Comparison of ENCODE assay signal across 17 cellular contexts in the genomic region with DNA sequence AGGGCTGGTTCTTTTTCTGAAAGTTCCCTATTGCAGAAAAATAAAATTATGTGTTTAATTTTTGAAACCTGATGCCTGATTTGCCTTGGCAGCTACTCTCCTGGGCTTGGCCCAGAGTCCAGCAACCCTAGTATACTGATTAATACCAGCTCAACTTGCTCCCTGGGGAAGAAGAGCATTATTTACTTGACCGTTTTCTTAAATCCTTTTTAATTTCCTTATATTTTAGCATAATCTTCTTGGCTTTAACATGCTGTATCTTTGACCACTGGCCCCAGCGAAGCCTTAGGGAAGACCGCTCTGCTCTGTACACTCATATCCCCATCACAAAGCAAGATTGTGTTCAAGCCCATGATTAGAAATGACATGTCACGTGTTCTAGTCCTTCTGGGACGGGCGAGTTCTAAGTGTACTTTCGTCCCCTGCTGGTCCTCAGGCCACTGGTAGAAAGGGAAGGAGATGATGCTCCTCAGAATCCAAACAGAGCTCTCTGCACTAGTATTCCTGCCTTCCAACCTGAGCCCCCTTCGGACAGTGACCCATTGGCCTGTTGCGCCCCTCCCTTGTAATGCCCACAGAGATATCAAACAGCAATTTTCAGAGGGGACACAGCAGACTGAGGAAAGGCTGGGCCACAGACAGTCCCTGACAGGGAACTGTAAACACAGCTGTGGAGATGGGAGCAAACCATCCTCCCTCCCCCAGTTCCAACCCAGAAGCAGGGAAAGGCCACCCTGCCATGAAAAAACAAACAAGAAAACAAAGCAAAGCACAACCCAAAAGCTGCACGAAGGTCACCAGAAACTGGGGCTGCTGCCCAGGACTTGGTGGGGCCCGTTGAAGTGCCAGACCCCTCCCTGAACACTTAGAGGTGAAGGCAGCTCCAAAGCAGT. TPM values are rescaled to one million over a fixed set of nuclear protein-coding genes. Genes with fewer than 3 reads are reported as not detected.
DNase-seq lines count a peak whose midpoint lies in the region; ATAC-seq, FAIRE-seq and TF ChIP-seq lines count a peak whose summit lies in the region.
"Had no signal": no experiment of that assay in that cellular context is flagged by ENCODE, and none has a peak within 500 bp of the region (broad histone marks: within the 10 kb centered on the region; RNA-seq: fewer than 3 reads in every experiment).

No MANE protein-coding gene starts in this region.

- no peak overlapping the region for H4K5ac ChIP-seq in H1 (ENCODE audit: insufficient read length, low read depth, low read length)

- no peak for TF ChIP-seq RAD21 in H1 (IDR thresholded peaks at IDR 0.05 in 1 of 2, conservative IDR thresholded peaks at IDR 0.05 in 1 of 2; ENCODE audit: low read depth in 2 of 2, low read length in 2 of 2)

- H3K27ac ChIP-seq in H1 (ENCODE audit: low read depth, low read length) (no peak overlapping the region), right lobe of liver (peak overlapping the region in 2 of 3 donors; percentile 4 to 5), substantia nigra (ENCODE audit: low read depth, low read length, poor library complexity, severe bottlenecking) (peak overlapping the region; percentile 2)
- H3K27ac ChIP-seq: PC-9 had no signal

- H2BK5ac ChIP-seq in H1 (ENCODE audit: low read depth, low read length), result no peak overlapping the region

- H3K79me1 ChIP-seq in H1 (ENCODE audit: low read depth, low read length), result no peaks in the 10 kb centered on the region

- peaks cover 9 to 14% (median 13%) of the 10 kb centered on the region in 4 experiments for H3K27me3 ChIP-seq in H1 (replicated peaks in 1 of 4; ENCODE audit: control insufficient read depth in 3 of 4, extremely low read depth in 1 of 4, insufficient read depth in 3 of 4, low read length in 3 of 4)
- no peaks in the 10 kb centered on the region for H3K27me3 ChIP-seq in right lobe of liver
- H3K27me3 ChIP-seq: ascending aorta had no signal

- no peak overlapping the region; a peak in 1 of 4 replicates for H3K4me2 ChIP-seq in H1 (ENCODE audit: insufficient read depth in 1 of 2, low read depth in 2 of 2, low read length in 2 of 2)
- H3K4me2 ChIP-seq: PC-9 had no signal

- WGBS in H1 (ENCODE audit: extremely low coverage in 1 of 2, insufficient coverage in 1 of 2, insufficient read length in 1 of 2, insufficient replicate concordance in 2 of 2, low coverage in 1 of 2, low lambda C conversion rate in 2 of 2, missing lambda C conversion rate in 1 of 2), 2 experiments, result 92% methylated on average over 11 of the region's 11 CpGs; no CpG with 5 or more reads in 1 of the 2 experiments
- 60% methylated on average over 11 of the region's 11 CpGs for WGBS in right lobe of liver (ENCODE audit: insufficient coverage, low coverage, low lambda C conversion rate, missing lambda C conversion rate)

- TF ChIP-seq POLR2A in H1 (IDR thresholded peaks at IDR 0.05; ENCODE audit: control extremely low read depth in 1 of 2, low read depth in 2 of 2, low read length in 2 of 2) (no peak), right lobe of liver (IDR thresholded peaks at IDR 0.05) (no peak)

- 0 out of 2 replicates have a peak overlapping the region, but pooled peaks have one; percentile 21 for H2BK20ac ChIP-seq in H1 (ENCODE audit: low read length)

- no peak overlapping the region for H2AK5ac ChIP-seq in H1 (ENCODE audit: low read depth, low read length)

- H2BK15ac ChIP-seq in H1 (ENCODE audit: low read length), result no peak overlapping the region

- no peak overlapping the region; the same call in 1 of the 2 replicates for H4K8ac ChIP-seq in H1 (ENCODE audit: extremely low read depth, insufficient read depth, low read length)

- no peak overlapping the region for H2BK120ac ChIP-seq in H1 (replicated peaks; ENCODE audit: low read depth, low read length)

- no peak overlapping the region for H3K9ac ChIP-seq in H1 (replicated peaks in 1 of 4; ENCODE audit: extremely low read depth in 1 of 4, low read depth in 3 of 4, low read length in 3 of 4)

- H4K91ac ChIP-seq in H1 (replicated peaks; ENCODE audit: insufficient read length, low read length), result no peak overlapping the region

- H2BK12ac ChIP-seq in H1 (ENCODE audit: low read depth, low read length), result 0 out of 2 replicates have a peak overlapping the region, but pooled peaks have one; percentile 52

- peaks cover 1% of the 10 kb centered on the region; the same call in 1 of the 2 replicates for H3K23me2 ChIP-seq in H1 (ENCODE audit: low read depth, low read length)

- no peak overlapping the region for H3K23ac ChIP-seq in H1 (ENCODE audit: insufficient read length)

- ATAC-seq in right lobe of liver (no peak), HG02884 (IDR thresholded peaks at IDR 0.05; ENCODE audit: unreplicated experiment) (no peak), HG03039 (IDR thresholded peaks at IDR 0.05; ENCODE audit: unreplicated experiment) (no peak)
- ATAC-seq: natural killer cell treated with Interleukin-12 subunit alpha and Interleukin-12 subunit beta and Interleukin-15 and Interleukin-18, amount 100 ng/mL, for 72 hours had no signal

- no peak for TF ChIP-seq EP300 in H1 (IDR thresholded peaks at IDR 0.05; ENCODE audit: borderline replicate concordance in 1 of 2, low read depth in 2 of 2, low read length in 2 of 2)

- H3K9me3 ChIP-seq in H1 (ENCODE audit: insufficient read depth in 2 of 2, low read depth in 1 of 2, low read length in 1 of 2), result peaks cover 0 to 3% of the 10 kb centered on the region in 2 experiments; a peak in 1 of 4 replicates
- H3K9me3 ChIP-seq in right lobe of liver, result no peaks in the 10 kb centered on the region
- H3K9me3 ChIP-seq: ascending aorta had no signal

- H2AFZ ChIP-seq in H1 (ENCODE audit: low read length), result no peak overlapping the region
- H2AFZ ChIP-seq: PC-9 had no signal

- TF ChIP-seq CTCF in H1 (IDR thresholded peaks at IDR 0.05; ENCODE audit: control extremely low read depth in 1 of 3, insufficient read depth in 1 of 3, low read depth in 1 of 3, low read length in 3 of 3) (no peak), right lobe of liver (IDR thresholded peaks at IDR 0.05) (no peak)

- POLR2A ChIA-PET in H1 (lab: Charles Lee; ENCODE audit: partially characterized antibody), result interaction anchor here (0.7 to 6.6 kb wide), 4 partner anchors 13 to 1060 kb away, joined by 3 to 46 read pairs (median 6); partner anchors contain the start of genes RAMP2 and VPS25

- H3K4me1 ChIP-seq in H1 (replicated peaks in 1 of 4; ENCODE audit: control insufficient read depth in 3 of 4, insufficient read depth in 4 of 4, low read length in 3 of 4) (peaks cover 0 to 3% (median 1%) of the 10 kb centered on the region in 4 experiments; a peak in 2 of 7 replicates), right lobe of liver (peaks cover 0 to 27% (median 4%) of the 10 kb centered on the region in 4 donors)

- no peaks in the 10 kb centered on the region for H4K20me1 ChIP-seq in H1 (replicated peaks in 1 of 2; ENCODE audit: control insufficient read depth in 1 of 2, insufficient read depth in 2 of 2, low read length in 2 of 2)

- no peak for FAIRE-seq in H1 (lab: Jason Lieb, UNC)

- H3K36me3 ChIP-seq in H1 (ENCODE audit: control insufficient read depth in 2 of 4, insufficient read depth in 4 of 4, low read length in 3 of 4), result no peaks in the 10 kb centered on the region
- H3K36me3 ChIP-seq in right lobe of liver, result no peaks in the 10 kb centered on the region
- H3K36me3 ChIP-seq: ascending aorta had no signal

- DNase-seq in NCI-H146 (lab: John Stamatoyannopoulos, UW) (peak; percentile 29), H1 (ENCODE audit: low read depth in 1 of 2, low spot score in 2 of 2) (no peak), right lobe of liver (no peak), substantia nigra (lab: John Stamatoyannopoulos, UW) (peak in 6 of 49 donors; percentile 7 to 30 (median 16)), A172 (ENCODE audit: low spot score) (no peak), NCI-H187 (lab: John Stamatoyannopoulos, UW) (no peak)
- DNase-seq: DMS79 treated with DMSO at 0.1 percent for 48 hours, kidney glomerular epithelial cell, NCI-H1105, NCI-H510A, PC-9 had no signal

- intact Hi-C loops in right lobe of liver (cut with DNase I), result no loop called here

- no peak overlapping the region for H3K18ac ChIP-seq in H1 (ENCODE audit: extremely low read depth, low read length)

- H3K4me3 ChIP-seq in H1 (ENCODE audit: extremely low read depth in 1 of 4, insufficient read depth in 2 of 4, low read depth in 3 of 4, low read length in 4 of 4) (no peak overlapping the region), right lobe of liver (no peak overlapping the region)
- H3K4me3 ChIP-seq: ascending aorta, PC-9, skin epidermis had no signal

- no peak overlapping the region for H3K4ac ChIP-seq in H1 (replicated peaks; ENCODE audit: insufficient read length, low read depth, low read length)

- CTCF ChIA-PET in H1 (lab: Charles Lee; ENCODE audit: partially characterized antibody), result interaction anchor here (0.9 to 10.0 kb wide), 8 partner anchors 13 to 171 kb away, joined by 3 to 81 read pairs (median 4); partner anchors contain the start of genes PSMC3IP, RAMP2 and VPS25

- H3K56ac ChIP-seq in H1 (replicated peaks; ENCODE audit: insufficient read length, low read depth, low read length), result no peak overlapping the region

- H3K14ac ChIP-seq in H1 (ENCODE audit: insufficient read length), result no peak overlapping the region

- H3K79me2 ChIP-seq in H1 (ENCODE audit: control insufficient read depth in 1 of 2, insufficient read depth in 2 of 2, low read length in 2 of 2), result no peaks in the 10 kb centered on the region

RNA-seq across cellular contexts. Expression of gene EZH1, which starts 4.3 kb away (rescaled TPM):
- total RNA-seq in H1 (2021; fragmentation: NEBNext Ultra II Directional; extraction: Animal tissue kit (Norgen Biotek cat#: 25700)), result 18.5 and 20.8 TPM in 2 replicates
- 17.4 and 22.9 TPM in 2 replicates for polyA plus RNA-seq in H1 (2011; rRNA removed)
- 28.3 TPM for polyA plus RNA-seq in H1 (2011; cell fraction: cytosol; rRNA removed)
- 64.4 TPM for polyA plus RNA-seq in H1 (2011; cell fraction: nucleus; rRNA removed)
- polyA plus RNA-seq in H1 (2012, experiment 1 of 2), result 16.2 to 21.8 TPM (median 17.8 TPM) in 4 replicates
- 3.2 TPM for polyA plus RNA-seq in H1 (2012, experiment 2 of 2)
- polyA plus RNA-seq in H1 (2013, experiment 1 of 2), result 9.3 TPM
- 7.9 TPM for polyA plus RNA-seq in H1 (2013, experiment 2 of 2)
- 32.7 and 33.7 TPM in 2 replicates for polyA minus RNA-seq in H1 (2011; rRNA and poly(A)+ RNA removed)
- polyA minus RNA-seq in H1 (2011; cell fraction: cytosol; rRNA and poly(A)+ RNA removed), result 11.9 TPM
- 51.8 TPM for polyA minus RNA-seq in H1 (2011; cell fraction: nucleus; rRNA and poly(A)+ RNA removed)
- total RNA-seq in right lobe of liver, result 10 to 100 TPM in 3 of 6 experiments, 1 to 10 TPM in 3; 5.5 to 16.5 (median 10.8) TPM
- 7.2 and 10.3 TPM in 2 replicates for total RNA-seq in A172 (2014; rRNA removed; shearing (Covaris generic))

RNA-seq across cellular contexts. Expression of gene RAMP2, which starts 11.9 kb away (rescaled TPM):
- 12.0 and 13.4 TPM in 2 replicates for total RNA-seq in H1 (2021; fragmentation: NEBNext Ultra II Directional; extraction: Animal tissue kit (Norgen Biotek cat#: 25700))
- polyA plus RNA-seq in H1 (2011; rRNA removed), result 41.5 and 41.7 TPM in 2 replicates
- polyA plus RNA-seq in H1 (2011; cell fraction: cytosol; rRNA removed), result 25.5 TPM
- 18.2 TPM for polyA plus RNA-seq in H1 (2011; cell fraction: nucleus; rRNA removed)
- polyA plus RNA-seq in H1 (2012, experiment 1 of 2), result 19.9 to 27.2 TPM (median 21.6 TPM) in 4 replicates
- polyA plus RNA-seq in H1 (2012, experiment 2 of 2), result 31.2 TPM
- 17.8 TPM for polyA plus RNA-seq in H1 (2013, experiment 1 of 2)
- polyA plus RNA-seq in H1 (2013, experiment 2 of 2), result 17.4 TPM
- 8.1 and 15.1 TPM in 2 replicates for polyA minus RNA-seq in H1 (2011; rRNA and poly(A)+ RNA removed)
- polyA minus RNA-seq in H1 (2011; cell fraction: cytosol; rRNA and poly(A)+ RNA removed), result 7.0 TPM
- 2.2 TPM for polyA minus RNA-seq in H1 (2011; cell fraction: nucleus; rRNA and poly(A)+ RNA removed)
- total RNA-seq in right lobe of liver, result 1 to 10 TPM; 1.9 to 9.4 (median 4.4) TPM
- total RNA-seq in A172 (2014; rRNA removed; shearing (Covaris generic)), result not detected in 2 replicates
- total RNA-seq: activated T-helper 1 cell treated with anti-CD3 and anti-CD28 coated beads, Interleukin-12 subunit alpha, Interleukin-12 subunit beta, Interleukin-2, Interleukin-4 antibody, amounts not matched to agents 30 ng/mL and 10 ng/mL and 1 ng/mL, durations not matched to agents 14 hours and 24 hours and 36 hours; natural killer cell treated with Interleukin-12 subunit alpha and Interleukin-12 subunit beta and Interleukin-15 and Interleukin-18, amount 100 ng/mL, for 72 hours; PC-9 had no signal

RNA-seq across cellular contexts. Expression of gene VPS25, which starts 24.1 kb away (rescaled TPM):
- 83.9 and 88.2 TPM in 2 replicates for total RNA-seq in H1 (2021; fragmentation: NEBNext Ultra II Directional; extraction: Animal tissue kit (Norgen Biotek cat#: 25700))
- polyA plus RNA-seq in H1 (2011; rRNA removed), result 150 and 188 TPM in 2 replicates
- polyA plus RNA-seq in H1 (2011; cell fraction: cytosol; rRNA removed), result 162 TPM
- polyA plus RNA-seq in H1 (2011; cell fraction: nucleus; rRNA removed), result 115 TPM
- polyA plus RNA-seq in H1 (2012, experiment 1 of 2), result 82.0 to 129 TPM (median 116 TPM) in 4 replicates
- 170 TPM for polyA plus RNA-seq in H1 (2012, experiment 2 of 2)
- polyA plus RNA-seq in H1 (2013, experiment 1 of 2), result 73.5 TPM
- polyA plus RNA-seq in H1 (2013, experiment 2 of 2), result 76.5 TPM
- 91.1 and 95.6 TPM in 2 replicates for polyA minus RNA-seq in H1 (2011; rRNA and poly(A)+ RNA removed)
- polyA minus RNA-seq in H1 (2011; cell fraction: cytosol; rRNA and poly(A)+ RNA removed), result 31.3 TPM
- polyA minus RNA-seq in H1 (2011; cell fraction: nucleus; rRNA and poly(A)+ RNA removed), result 62.0 TPM
- total RNA-seq in right lobe of liver, result 10 to 100 TPM; 28.3 to 47.0 (median 33.6) TPM
- 174 and 181 TPM in 2 replicates for total RNA-seq in A172 (2014; rRNA removed; shearing (Covaris generic))

RNA-seq across cellular contexts. Expression of gene WNK4, which starts 31.3 kb away (rescaled TPM):
- total RNA-seq in H1 (2021; fragmentation: NEBNext Ultra II Directional; extraction: Animal tissue kit (Norgen Biotek cat#: 25700)), result 1.2 and 1.7 TPM in 2 replicates
- polyA plus RNA-seq in H1 (2011; rRNA removed), result 0.21 and 0.86 TPM in 2 replicates
- polyA plus RNA-seq in H1 (2011; cell fraction: cytosol; rRNA removed), result 0.34 TPM
- 1.7 TPM for polyA plus RNA-seq in H1 (2011; cell fraction: nucleus; rRNA removed)
- polyA plus RNA-seq in H1 (2012, experiment 1 of 2), result 0.50 to 1.3 TPM (median 0.91 TPM) in 4 replicates
- 0.34 TPM for polyA plus RNA-seq in H1 (2012, experiment 2 of 2)
- 0.75 TPM for polyA plus RNA-seq in H1 (2013, experiment 1 of 2)
- polyA plus RNA-seq in H1 (2013, experiment 2 of 2), result 0.64 TPM
- 0.32 and 0.56 TPM in 2 replicates for polyA minus RNA-seq in H1 (2011; rRNA and poly(A)+ RNA removed)
- 0.37 TPM for polyA minus RNA-seq in H1 (2011; cell fraction: cytosol; rRNA and poly(A)+ RNA removed)
- 0.80 TPM for polyA minus RNA-seq in H1 (2011; cell fraction: nucleus; rRNA and poly(A)+ RNA removed)
- 1 to 10 TPM in 1 of 6 experiments, under 1 TPM in 2, not detected in 3; 0.12 to 1.1 (median 0.22) TPM for total RNA-seq in right lobe of liver
- total RNA-seq in A172 (2014; rRNA removed; shearing (Covaris generic)), result 0.34 and 0.50 TPM in 2 replicates
- total RNA-seq: ascending aorta had no signal

RNA-seq across cellular contexts. Expression of gene COA3, which starts 49.4 kb away (rescaled TPM):
- 68.4 and 71.2 TPM in 2 replicates for total RNA-seq in H1 (2021; fragmentation: NEBNext Ultra II Directional; extraction: Animal tissue kit (Norgen Biotek cat#: 25700))
- 137 and 143 TPM in 2 replicates for polyA plus RNA-seq in H1 (2011; rRNA removed)
- polyA plus RNA-seq in H1 (2011; cell fraction: cytosol; rRNA removed), result 101 TPM
- polyA plus RNA-seq in H1 (2011; cell fraction: nucleus; rRNA removed), result 67.6 TPM
- 96.5 to 107 TPM (median 101 TPM) in 4 replicates for polyA plus RNA-seq in H1 (2012, experiment 1 of 2)
- polyA plus RNA-seq in H1 (2012, experiment 2 of 2), result 126 TPM
- polyA plus RNA-seq in H1 (2013, experiment 1 of 2), result 65.6 TPM
- 70.2 TPM for polyA plus RNA-seq in H1 (2013, experiment 2 of 2)
- 55.0 and 55.5 TPM in 2 replicates for polyA minus RNA-seq in H1 (2011; rRNA and poly(A)+ RNA removed)
- 24.8 TPM for polyA minus RNA-seq in H1 (2011; cell fraction: cytosol; rRNA and poly(A)+ RNA removed)
- 31.7 TPM for polyA minus RNA-seq in H1 (2011; cell fraction: nucleus; rRNA and poly(A)+ RNA removed)
- total RNA-seq in right lobe of liver, result 100 to 1,000 TPM in 1 of 6 experiments, 10 to 100 TPM in 5; 50.4 to 118 (median 68.3) TPM
- 112 and 122 TPM in 2 replicates for total RNA-seq in A172 (2014; rRNA removed; shearing (Covaris generic))
